Comparison of ENCODE assay signal across 14 cellular contexts in genomic region chr2:68812256-68812655, GRCh38. TPM values are rescaled to one million over a fixed set of nuclear protein-coding genes. Genes with fewer than 3 reads are reported as not detected.
DNase-seq lines count a peak whose midpoint lies in the region; ATAC-seq and TF ChIP-seq lines count a peak whose summit lies in the region.
"Had no signal": no experiment of that assay in that cellular context is flagged by ENCODE, and none has a peak within 500 bp of the region (broad histone marks: within the 10 kb centered on the region; RNA-seq: fewer than 3 reads in every experiment).

No MANE protein-coding gene starts in this region.

- WGBS in psoas muscle, 3 donors, result 42 to 53% (median 49%) methylated on average over 6 of the region's 6 CpGs

- TF ChIP-seq CTCF in type B pancreatic cell (conservative IDR thresholded peaks at IDR 0.05) (no peak), psoas muscle (IDR thresholded peaks at IDR 0.05) (no peak)

- peaks cover 53% of the 10 kb centered on the region for H3K4me1 Mint-ChIP-seq in activated naive CD4-positive, alpha-beta T cell treated with anti-CD3 and anti-CD28 coated beads, Interleukin-2, amount 50 U/mL, for 24 hours
- H3K4me1 Mint-ChIP-seq in type B pancreatic cell (ENCODE audit: unreplicated experiment), result peaks cover 7% of the 10 kb centered on the region

- intact Hi-C loops in head of caudate nucleus (cut with DNase I) (no loop called here), psoas muscle (cut with DNase I) (no loop called here)

- H3K9me3 Mint-ChIP-seq in activated naive CD4-positive, alpha-beta T cell treated with anti-CD3 and anti-CD28 coated beads, Interleukin-2, amount 50 U/mL, for 24 hours, result no peaks in the 10 kb centered on the region
- no peaks in the 10 kb centered on the region for H3K9me3 Mint-ChIP-seq in type B pancreatic cell

- no peaks in the 10 kb centered on the region for H3K27me3 ChIP-seq in psoas muscle (ENCODE audit: insufficient read depth in 3 of 3, low read length in 2 of 3)
- H3K27me3 ChIP-seq: pancreas, vagina had no signal

- H3K36me3 ChIP-seq in psoas muscle (ENCODE audit: insufficient read depth in 1 of 2, low read depth in 1 of 2), result peaks cover 0 to 11% of the 10 kb centered on the region in 2 donors
- H3K36me3 ChIP-seq: pancreas, vagina had no signal

- H3K36me3 Mint-ChIP-seq in activated naive CD4-positive, alpha-beta T cell treated with anti-CD3 and anti-CD28 coated beads, Interleukin-2, amount 50 U/mL, for 24 hours, result peaks cover 17% of the 10 kb centered on the region
- H3K36me3 Mint-ChIP-seq in type B pancreatic cell, result no peaks in the 10 kb centered on the region

- no peaks in the 10 kb centered on the region for H3K27me3 Mint-ChIP-seq in activated naive CD4-positive, alpha-beta T cell treated with anti-CD3 and anti-CD28 coated beads, Interleukin-2, amount 50 U/mL, for 24 hours
- no peaks in the 10 kb centered on the region for H3K27me3 Mint-ChIP-seq in type B pancreatic cell

- ATAC-seq in psoas muscle, result no peak
- ATAC-seq: pancreas had no signal

- no peaks in the 10 kb centered on the region for H3K9me3 ChIP-seq in psoas muscle
- H3K9me3 ChIP-seq: pancreas, vagina had no signal

- no peak overlapping the region for H3K27ac ChIP-seq in psoas muscle
- H3K27ac ChIP-seq: pancreas, vagina had no signal

- H3K27ac Mint-ChIP-seq in activated naive CD4-positive, alpha-beta T cell treated with anti-CD3 and anti-CD28 coated beads, Interleukin-2, amount 50 U/mL, for 24 hours, result peak overlapping the region; percentile 81
- H3K27ac Mint-ChIP-seq in type B pancreatic cell, result no peak overlapping the region

- no peaks in the 10 kb centered on the region for H3K4me1 ChIP-seq in psoas muscle
- H3K4me1 ChIP-seq: pancreas had no signal

- H3K4me3 ChIP-seq in psoas muscle, result no peak overlapping the region
- H3K4me3 ChIP-seq: pancreas, vagina had no signal

- no peak for DNase-seq in activated naive CD4-positive, alpha-beta T cell (lab: John Stamatoyannopoulos, UW)
- DNase-seq in RPMI8226, result peak; percentile 5
- peak in 33 of 42 donors; percentile 7 to 68 (median 32) for DNase-seq in head of caudate nucleus
- peak; percentile 34 for DNase-seq in type B pancreatic cell (ENCODE audit: extremely low spot score, unreplicated experiment)
- DNase-seq in AG20443 (ENCODE audit: low spot score), result no peak
- no peak for DNase-seq in psoas muscle
- no peak for DNase-seq in stimulated activated CD4-positive, alpha-beta T cell treated with anti-CD3 and anti-CD28 coated beads, Interleukin-1b, Interleukin-23, amount 100 ng/mL, for 48 hours
- DNase-seq: activated CD4-positive, alpha-beta T cell treated with anti-CD3 and anti-CD28 coated beads for 48 hours; activated naive CD4-positive, alpha-beta T cell treated with Interleukin-2 at 50 U/mL for 16 hours; EL; erythroblast; pancreas had no signal

- H3K4me3 Mint-ChIP-seq in activated naive CD4-positive, alpha-beta T cell treated with anti-CD3 and anti-CD28 coated beads, Interleukin-2, amount 50 U/mL, for 24 hours, result no peak overlapping the region
- no peak overlapping the region for H3K4me3 Mint-ChIP-seq in type B pancreatic cell

RNA-seq across cellular contexts. Expression of gene BMP10, which starts 58.9 kb away (rescaled TPM):
- total RNA-seq in type B pancreatic cell (ENCODE audit: low replicate concordance) (0.36 TPM in 1 of 2 replicates, not detected in the other), psoas muscle (under 1 TPM in 2 of 4 donors, not detected in 2; 0.17 to 0.27 TPM)
- not detected for polyA plus RNA-seq in psoas muscle
- total RNA-seq: pancreas, vagina had no signal
- polyA plus RNA-seq: pancreas had no signal

Comparison
In these comparisons a context has a peak if more than half of its experiments do, and no peak if none do; other contexts are left out.
1. DNase-seq: peak in RPMI8226 (single experiment), head of caudate nucleus (33 of 42) and type B pancreatic cell (single experiment); none in activated naive CD4-positive, alpha-beta T cell (0 of 4), AG20443 (single experiment), psoas muscle (0 of 2) and stimulated activated CD4-positive, alpha-beta T cell treated with anti-CD3 and anti-CD28 coated beads, Interleukin-1b, Interleukin-23, amount 100 ng/mL, for 48 hours (single experiment).